In genomic region chr7:140058517-140058916, GRCh38 we compare ENCODE assay signal across 1 cellular context.
TF ChIP-seq lines count a peak whose summit lies in the region.

No MANE protein-coding gene starts in this region.

TF ChIP-seq in IMR-90, 13 proteins besides CTCF, POLR2A, EP300 and RAD21:
- TF ChIP-seq MAFK (IDR thresholded peaks at IDR 0.05; ENCODE audit: low read depth, low read length) (no peak), MXI1 (IDR thresholded peaks at IDR 0.05; ENCODE audit: borderline replicate concordance, low read depth, low read length) (no peak), CEBPB (IDR thresholded peaks at IDR 0.05; ENCODE audit: low read depth, low read length) (no peak), USF2 (IDR thresholded peaks at IDR 0.05; ENCODE audit: low read depth, low read length) (no peak), MAZ (IDR thresholded peaks at IDR 0.05; ENCODE audit: borderline replicate concordance, low read depth, low read length) (no peak), BHLHE40 (IDR thresholded peaks at IDR 0.05; ENCODE audit: low read depth, low read length) (no peak), CHD1 (IDR thresholded peaks at IDR 0.05; ENCODE audit: low read depth, low read length) (no peak), RFX5 (IDR thresholded peaks at IDR 0.05; ENCODE audit: low read depth, low read length) (no peak), RCOR1 (IDR thresholded peaks at IDR 0.05; ENCODE audit: insufficient replicate concordance, low read length) (no peak), NFE2L2 (IDR thresholded peaks at IDR 0.05; ENCODE audit: low read depth, low read length) (no peak)
- TF ChIP-seq, protein P1, sequence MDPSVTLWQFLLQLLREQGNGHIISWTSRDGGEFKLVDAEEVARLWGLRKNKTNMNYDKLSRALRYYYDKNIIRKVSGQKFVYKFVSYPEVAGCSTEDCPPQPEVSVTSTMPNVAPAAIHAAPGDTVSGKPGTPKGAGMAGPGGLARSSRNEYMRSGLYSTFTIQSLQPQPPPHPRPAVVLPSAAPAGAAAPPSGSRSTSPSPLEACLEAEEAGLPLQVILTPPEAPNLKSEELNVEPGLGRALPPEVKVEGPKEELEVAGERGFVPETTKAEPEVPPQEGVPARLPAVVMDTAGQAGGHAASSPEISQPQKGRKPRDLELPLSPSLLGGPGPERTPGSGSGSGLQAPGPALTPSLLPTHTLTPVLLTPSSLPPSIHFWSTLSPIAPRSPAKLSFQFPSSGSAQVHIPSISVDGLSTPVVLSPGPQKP (IDR thresholded peaks at IDR 0.05; ENCODE audit: borderline replicate concordance, low read depth, low read length) = no peak
